Comparison of ENCODE assay signal across 8 cellular contexts in genomic region chr17:75404223-75404738, GRCh38. TPM values are rescaled to one million over a fixed set of nuclear protein-coding genes. Genes with fewer than 3 reads are reported as not detected.
A peak's percentile ranks its signal among the peaks of the same experiment; 100 is the strongest.
DNase-seq lines count a peak whose midpoint lies in the region; ATAC-seq and TF ChIP-seq lines count a peak whose summit lies in the region.

No MANE protein-coding gene starts in this region.

- H3K36me3 ChIP-seq in Panc1 (ENCODE audit: control insufficient read depth, insufficient read depth, low read length) (no peaks in the 10 kb centered on the region; the same call in 1 of the 2 replicates), thyroid gland (no peaks in the 10 kb centered on the region)
- H3K36me3 ChIP-seq in naive thymus-derived CD4-positive, alpha-beta T cell (ENCODE audit: control insufficient read depth in 2 of 3, insufficient read depth in 3 of 3, low read length in 3 of 3), result peaks cover 0 to 7% (median 0%) of the 10 kb centered on the region in 3 experiments

- intact Hi-C loops in Panc1 (cut with micrococcal nuclease; ENCODE audit: unreplicated experiment), result loop anchor here (1.0 kb wide), 1 partner anchor 81 kb away; no protein-coding TSS in a partner anchor
- intact Hi-C loops in activated T-helper 2 cell treated with anti-CD3 and anti-CD28 coated beads, Interferon-gamma antibody, Interleukin-2, Interleukin-4, amounts not matched to agents 10 μg/mL and 5 μg/mL and 100 μg/mL, durations not matched to agents 14 hours and 24 hours and 36 hours (cut with micrococcal nuclease), result loop anchor here (1.0 kb wide), 3 partner anchors 59 to 109 kb away; no protein-coding TSS in a partner anchor
- intact Hi-C loops in naive thymus-derived CD4-positive, alpha-beta T cell (cut with micrococcal nuclease), result loop anchor here (1.0 to 10.0 kb wide), 12 partner anchors 8 to 531 kb away; partner anchors contain the start of genes ARMC7 (in 1 of the 2), FDXR (in 1 of the 2), LLGL2 (in 1 of the 2) and MIF4GD (in 1 of the 2)
- intact Hi-C loops in thyroid gland (cut with DNase I), result no loop called here

- TSS peak; percentile 74 for BruUV-seq in Panc1 (replicated peaks; lab: Mats Ljungman, UMichigan)

- CTCF ChIA-PET in Panc1 (lab: Charles Lee), result interaction anchor here (0.6 kb wide), 3 partner anchors 77 to 94 kb away, joined by 3 to 11 read pairs (median 4); no protein-coding TSS in a partner anchor
- CTCF ChIA-PET in naive thymus-derived CD4-positive, alpha-beta T cell (lab: Charles Lee), result interaction anchor here (0.9 to 1.5 kb wide), 2 partner anchors 82 to 112 kb away, joined by 4 to 10 read pairs; no protein-coding TSS in a partner anchor

- 1 to 2% methylated on average over 15 of the region's 15 CpGs for WGBS in thyroid gland, 2 donors

- DNase-seq in Caki2 (ENCODE audit: low read depth) (peak; percentile 75), Panc1 (ENCODE audit: low read depth, low spot score) (peak; percentile 62), fibroblast of the aortic adventitia (ENCODE audit: low read depth) (peak; percentile 86), thyroid gland (peak; percentile 67 to 77)
- peak; percentile 52 for DNase-seq in activated T-helper 2 cell treated with anti-CD3 and anti-CD28 coated beads, Interferon-gamma antibody, Interleukin-2, Interleukin-4, amounts not matched to agents 10 μg/mL and 5 μg/mL and 100 μg/mL, durations not matched to agents 14 hours and 24 hours and 36 hours (ENCODE audit: low spot score)
- DNase-seq in naive thymus-derived CD4-positive, alpha-beta T cell, result peak in 8 of 9 donors; percentile 36 to 63 (median 52)

- POLR2A ChIA-PET in Panc1 (lab: Charles Lee), result no interaction called here
- POLR2A ChIA-PET in naive thymus-derived CD4-positive, alpha-beta T cell (lab: Charles Lee), result interaction anchor here (1.0 to 3.4 kb wide), 8 partner anchors 11 to 142 kb away, joined by 3 to 32 read pairs (median 10); partner anchors contain the start of genes GGA3, MRPS7 and SLC25A19

- TF ChIP-seq POLR2A in thyroid gland (IDR thresholded peaks at IDR 0.05), result no peak

- H3K4me1 ChIP-seq in Panc1 (ENCODE audit: control insufficient read depth, insufficient read depth, low read length) (peaks cover 10% of the 10 kb centered on the region), thyroid gland (peaks cover 6 to 14% of the 10 kb centered on the region in 2 donors)
- peaks cover 38 to 39% of the 10 kb centered on the region in 2 donors for H3K4me1 ChIP-seq in naive thymus-derived CD4-positive, alpha-beta T cell (ENCODE audit: control insufficient read depth in 2 of 2, insufficient read depth in 2 of 2, low read length in 2 of 2)

- peak overlapping the region; percentile 80 to 81 for H3K4me3 ChIP-seq in Panc1 (ENCODE audit: low read depth in 2 of 2, low read length in 2 of 2)
- peak overlapping the region; percentile 78 for H3K4me3 ChIP-seq in fibroblast of the aortic adventitia (ENCODE audit: low read depth, low read length)
- peak overlapping the region; percentile 83 for H3K4me3 ChIP-seq in naive thymus-derived CD4-positive, alpha-beta T cell (ENCODE audit: low read length)
- H3K4me3 ChIP-seq in thyroid gland (replicated peaks in 1 of 3), result peak overlapping the region; percentile 90 to 96 (median 92)

- H3K27me3 Mint-ChIP-seq in IgD-negative memory B cell, result no peaks in the 10 kb centered on the region
- no peaks in the 10 kb centered on the region for H3K27me3 Mint-ChIP-seq in activated T-helper 2 cell treated with anti-CD3 and anti-CD28 coated beads, Interferon-gamma antibody, Interleukin-2, Interleukin-4, amounts not matched to agents 10 μg/mL and 5 μg/mL and 100 μg/mL, durations not matched to agents 14 hours and 24 hours and 36 hours (ENCODE audit: low read depth)
- H3K27me3 Mint-ChIP-seq in naive thymus-derived CD4-positive, alpha-beta T cell, result no peaks in the 10 kb centered on the region

- in situ Hi-C loops in Caki2 (cut with HindIII; ENCODE audit: low pct_unique_long_range_greater_than_20kb, low sequenced_read_pairs) (no loop called here), Panc1 (cut with HindIII; ENCODE audit: low pct_unique_long_range_greater_than_20kb, low sequenced_read_pairs) (no loop called here)

- H3K27ac ChIP-seq in Panc1 (ENCODE audit: low read length) (peak overlapping the region; percentile 78), thyroid gland (peak overlapping the region in 2 of 3 donors; percentile 75 to 76)
- H3K27ac ChIP-seq in naive thymus-derived CD4-positive, alpha-beta T cell (ENCODE audit: low read depth, low read length), result peak overlapping the region; percentile 91

- ATAC-seq in Panc1 (peak; percentile 67), GM18909 (IDR thresholded peaks at IDR 0.05; ENCODE audit: poor library complexity, unreplicated experiment) (no peak)
- no peak for ATAC-seq in naive thymus-derived CD4-positive, alpha-beta T cell

- peaks cover 3% of the 10 kb centered on the region for H3K36me3 Mint-ChIP-seq in IgD-negative memory B cell
- H3K36me3 Mint-ChIP-seq in activated T-helper 2 cell treated with anti-CD3 and anti-CD28 coated beads, Interferon-gamma antibody, Interleukin-2, Interleukin-4, amounts not matched to agents 10 μg/mL and 5 μg/mL and 100 μg/mL, durations not matched to agents 14 hours and 24 hours and 36 hours (ENCODE audit: low read depth), result peaks cover 23% of the 10 kb centered on the region
- peaks cover 0 to 9% (median 0%) of the 10 kb centered on the region in 5 donors for H3K36me3 Mint-ChIP-seq in naive thymus-derived CD4-positive, alpha-beta T cell

- H3K9me3 Mint-ChIP-seq in IgD-negative memory B cell, result no peaks in the 10 kb centered on the region
- H3K9me3 Mint-ChIP-seq in activated T-helper 2 cell treated with anti-CD3 and anti-CD28 coated beads, Interferon-gamma antibody, Interleukin-2, Interleukin-4, amounts not matched to agents 10 μg/mL and 5 μg/mL and 100 μg/mL, durations not matched to agents 14 hours and 24 hours and 36 hours, result no peaks in the 10 kb centered on the region
- no peaks in the 10 kb centered on the region for H3K9me3 Mint-ChIP-seq in naive thymus-derived CD4-positive, alpha-beta T cell

- H3K4me1 Mint-ChIP-seq in IgD-negative memory B cell, result peaks cover 32 to 43% (median 37%) of the 10 kb centered on the region in 3 donors
- H3K4me1 Mint-ChIP-seq in activated T-helper 2 cell treated with anti-CD3 and anti-CD28 coated beads, Interferon-gamma antibody, Interleukin-2, Interleukin-4, amounts not matched to agents 10 μg/mL and 5 μg/mL and 100 μg/mL, durations not matched to agents 14 hours and 24 hours and 36 hours (ENCODE audit: low read depth), result peaks cover 37% of the 10 kb centered on the region
- peaks cover 37 to 53% (median 45%) of the 10 kb centered on the region in 7 donors for H3K4me1 Mint-ChIP-seq in naive thymus-derived CD4-positive, alpha-beta T cell

- H3K9me3 ChIP-seq in Panc1 (ENCODE audit: control insufficient read depth, insufficient read depth, low read depth, low read length) (no peaks in the 10 kb centered on the region), thyroid gland (no peaks in the 10 kb centered on the region)
- H3K9me3 ChIP-seq in naive thymus-derived CD4-positive, alpha-beta T cell (ENCODE audit: control insufficient read depth in 2 of 3, low read length in 3 of 3), result no peaks in the 10 kb centered on the region

- peak overlapping the region; percentile 92 to 96 (median 94) for H3K27ac Mint-ChIP-seq in IgD-negative memory B cell
- H3K27ac Mint-ChIP-seq in activated T-helper 2 cell treated with anti-CD3 and anti-CD28 coated beads, Interferon-gamma antibody, Interleukin-2, Interleukin-4, amounts not matched to agents 10 μg/mL and 5 μg/mL and 100 μg/mL, durations not matched to agents 14 hours and 24 hours and 36 hours, result peak overlapping the region; percentile 91
- peak overlapping the region; percentile 84 to 98 (median 95) for H3K27ac Mint-ChIP-seq in naive thymus-derived CD4-positive, alpha-beta T cell

- H3K4me3 Mint-ChIP-seq in IgD-negative memory B cell, result peak overlapping the region; percentile 94 to 99 (median 96)
- peak overlapping the region; percentile 95 for H3K4me3 Mint-ChIP-seq in activated T-helper 2 cell treated with anti-CD3 and anti-CD28 coated beads, Interferon-gamma antibody, Interleukin-2, Interleukin-4, amounts not matched to agents 10 μg/mL and 5 μg/mL and 100 μg/mL, durations not matched to agents 14 hours and 24 hours and 36 hours (ENCODE audit: low read depth)
- H3K4me3 Mint-ChIP-seq in naive thymus-derived CD4-positive, alpha-beta T cell, result peak overlapping the region; percentile 91 to 100 (median 96)

- H3K27me3 ChIP-seq in Panc1 (ENCODE audit: control insufficient read depth, insufficient read depth, low read length) (no peaks in the 10 kb centered on the region), thyroid gland (no peaks in the 10 kb centered on the region)
- H3K27me3 ChIP-seq in naive thymus-derived CD4-positive, alpha-beta T cell (ENCODE audit: control insufficient read depth in 2 of 2, insufficient read depth in 2 of 2, low read length in 2 of 2), result no peaks in the 10 kb centered on the region

- TF ChIP-seq CTCF in Panc1 (IDR thresholded peaks at IDR 0.05) (peak; percentile 97), fibroblast of the aortic adventitia (IDR thresholded peaks at IDR 0.05; ENCODE audit: insufficient read depth, low read length) (peak; percentile 98), thyroid gland (IDR thresholded peaks at IDR 0.05) (peak; percentile 43 to 91 (median 77))

RNA-seq across cellular contexts. Expression of gene GRB2, which starts 1.2 kb away (rescaled TPM):
- total RNA-seq in Caki2 (2014; rRNA removed; shearing (Covaris generic); ENCODE audit: low replicate concordance), result 113 and 118 TPM in 2 replicates
- 333 TPM for polyA plus RNA-seq in IgD-negative memory B cell
- total RNA-seq in Panc1 (2021; ENCODE audit: unreplicated experiment), result 148 TPM
- 94.8 TPM for polyA plus RNA-seq in Panc1 (2012; ENCODE audit: insufficient read length)
- 176 and 188 TPM in 2 replicates for total RNA-seq in activated T-helper 2 cell treated with anti-CD3 and anti-CD28 coated beads, Interferon-gamma antibody, Interleukin-2, Interleukin-4, amounts not matched to agents 10 μg/mL and 5 μg/mL and 100 μg/mL, durations not matched to agents 14 hours and 24 hours and 36 hours
- 54.3 and 57.6 TPM in 2 replicates for total RNA-seq in fibroblast of the aortic adventitia (ENCODE audit: low replicate concordance)
- total RNA-seq in naive thymus-derived CD4-positive, alpha-beta T cell, result 100 to 1,000 TPM; 112 to 167 (median 139) TPM
- polyA plus RNA-seq in naive thymus-derived CD4-positive, alpha-beta T cell, result 100 to 1,000 TPM; 151 to 165 TPM
- total RNA-seq in thyroid gland, result 100 to 1,000 TPM in 2 of 4 donors, 10 to 100 TPM in 2; 65.8 to 101 (median 97.3) TPM

RNA-seq across cellular contexts. Expression of gene TMEM94, which starts 52.2 kb away (rescaled TPM):
- 65.8 and 66.0 TPM in 2 replicates for total RNA-seq in Caki2 (2014; rRNA removed; shearing (Covaris generic); ENCODE audit: low replicate concordance)
- polyA plus RNA-seq in IgD-negative memory B cell, result 19.5 TPM
- total RNA-seq in Panc1 (2021; ENCODE audit: unreplicated experiment) (129 TPM), fibroblast of the aortic adventitia (ENCODE audit: low replicate concordance) (29.7 and 80.4 TPM in 2 replicates), thyroid gland (100 to 1,000 TPM in 1 of 4 donors, 10 to 100 TPM in 3; 52.1 to 116 (median 92.7) TPM)
- 156 TPM for polyA plus RNA-seq in Panc1 (2012; ENCODE audit: insufficient read length)
- total RNA-seq in activated T-helper 2 cell treated with anti-CD3 and anti-CD28 coated beads, Interferon-gamma antibody, Interleukin-2, Interleukin-4, amounts not matched to agents 10 μg/mL and 5 μg/mL and 100 μg/mL, durations not matched to agents 14 hours and 24 hours and 36 hours, result 71.1 and 79.3 TPM in 2 replicates
- 10 to 100 TPM; 74.1 to 97.2 (median 81.9) TPM for total RNA-seq in naive thymus-derived CD4-positive, alpha-beta T cell
- polyA plus RNA-seq in naive thymus-derived CD4-positive, alpha-beta T cell, result 10 to 100 TPM; 11.7 to 27.2 TPM
